9 cellular contexts compared by ENCODE assay signal in the genomic region with DNA sequence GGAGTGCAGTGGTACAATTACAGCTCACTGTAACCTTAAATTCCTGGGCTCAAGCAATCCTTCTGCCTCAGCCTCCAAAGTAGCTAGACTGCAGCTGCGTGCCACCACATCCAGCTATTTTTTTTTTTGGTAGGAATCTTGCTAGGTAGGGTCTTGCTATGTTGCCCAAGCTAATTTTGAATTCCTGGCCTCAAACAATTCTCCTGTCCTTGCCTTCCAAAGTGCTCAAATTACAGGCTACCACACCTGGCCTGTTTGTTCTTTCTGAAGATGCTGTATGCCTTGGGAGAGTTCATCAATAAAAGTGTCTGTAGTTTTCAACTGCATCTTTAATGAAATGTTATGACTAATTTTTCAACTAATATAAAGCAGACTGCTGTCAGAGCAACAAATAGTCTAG. TPM values are rescaled to one million over a fixed set of nuclear protein-coding genes. Genes with fewer than 3 reads are reported as not detected.
DNase-seq lines count a peak whose midpoint lies in the region; ATAC-seq, FAIRE-seq and TF ChIP-seq lines count a peak whose summit lies in the region.
"Had no signal": no experiment of that assay in that cellular context is flagged by ENCODE, and none has a peak within 500 bp of the region (broad histone marks: within the 10 kb centered on the region; RNA-seq: fewer than 3 reads in every experiment).

No MANE protein-coding gene starts in this region.

- TF ChIP-seq CTCF in GM12865 (IDR thresholded peaks at IDR 0.05; ENCODE audit: insufficient read depth, low read depth, low read length, missing control alignments) (no peak), MM.1S (IDR thresholded peaks at IDR 0.05; ENCODE audit: low read length) (no peak), dorsolateral prefrontal cortex (IDR thresholded peaks at IDR 0.05 in 54 of 56, conservative IDR thresholded peaks at IDR 0.05 in 2 of 56; ENCODE audit: low read depth in 1 of 56, partially characterized antibody in 56 of 56) (no peak)

- H3K27me3 ChIP-seq in MM.1S (replicated peaks; ENCODE audit: insufficient read depth, low read length) = no peaks in the 10 kb centered on the region
- no peaks in the 10 kb centered on the region for H3K27me3 ChIP-seq in dorsolateral prefrontal cortex
- H3K27me3 ChIP-seq in rectal smooth muscle tissue (ENCODE audit: control insufficient read depth, insufficient read depth, low read length) = no peaks in the 10 kb centered on the region

- intact Hi-C loops in dorsolateral prefrontal cortex (cut with DNase I) = no loop called here

- H2AFZ ChIP-seq in MM.1S (ENCODE audit: low read length) = 0 out of 2 replicates have a peak overlapping the region, but pooled peaks have one; percentile 22

- H3K27ac ChIP-seq in MM.1S (ENCODE audit: low read length) (peak overlapping the region; percentile 51; the same call in 1 of the 2 replicates), dorsolateral prefrontal cortex (peak overlapping the region in 13 of 59 donors; percentile 20 to 74 (median 45)), rectal smooth muscle tissue (ENCODE audit: low read depth, low read length) (peak overlapping the region; percentile 24)

- no peak for FAIRE-seq in frontal cortex (lab: Jason Lieb, UNC)

- H4K20me1 ChIP-seq in MM.1S (ENCODE audit: insufficient read depth, low read length) = no peaks in the 10 kb centered on the region

- peaks cover 9% of the 10 kb centered on the region for H3F3A ChIP-seq in MM.1S (ENCODE audit: insufficient read depth, low read length)

- peak overlapping the region; percentile 89 for H3K4me2 ChIP-seq in MM.1S (ENCODE audit: low read depth, low read length)

- DNase-seq in GM12865 (ENCODE audit: low read depth) = no peak
- DNase-seq in MM.1S = no peak
- DNase-seq in dorsolateral prefrontal cortex = no peak
- no peak for DNase-seq in HT-29 (ENCODE audit: low spot score)
- no peak for DNase-seq in frontal cortex (ENCODE audit: low spot score in 2 of 2)
- DNase-seq: GOT3 had no signal

- H3K9me3 ChIP-seq in MM.1S (replicated peaks; ENCODE audit: insufficient read depth, low read length) = no peaks in the 10 kb centered on the region

- no peak for ATAC-seq in GM21825 (IDR thresholded peaks at IDR 0.05; ENCODE audit: unreplicated experiment)
- ATAC-seq in GM18868 (IDR thresholded peaks at IDR 0.05; ENCODE audit: unreplicated experiment) = no peak

- H3K79me2 ChIP-seq in MM.1S (ENCODE audit: low read length) = peaks cover 34% of the 10 kb centered on the region

- peak overlapping the region; percentile 7; the same call in 1 of the 2 replicates for H3K9ac ChIP-seq in MM.1S (ENCODE audit: low read length)
- H3K9ac ChIP-seq in rectal smooth muscle tissue (ENCODE audit: low read length) = no peak overlapping the region

- no peaks in the 10 kb centered on the region for H3K36me3 ChIP-seq in MM.1S (replicated peaks; ENCODE audit: insufficient read depth, low read length)
- H3K36me3 ChIP-seq in rectal smooth muscle tissue (ENCODE audit: control insufficient read depth, insufficient read depth, low read length) = no peaks in the 10 kb centered on the region

- H3K9me2 ChIP-seq in MM.1S (replicated peaks; ENCODE audit: insufficient read depth, low read length) = no peaks in the 10 kb centered on the region

- peak overlapping the region; percentile 61 for H3K4me3 ChIP-seq in GM12865 (ENCODE audit: low read depth, low read length)
- H3K4me3 ChIP-seq in MM.1S (ENCODE audit: low read length) = peak overlapping the region; percentile 60
- peak overlapping the region; percentile 18 to 67 (median 52) for H3K4me3 ChIP-seq in dorsolateral prefrontal cortex
- peak overlapping the region; percentile 50 for H3K4me3 ChIP-seq in rectal smooth muscle tissue (ENCODE audit: low read length)

- H3K4me1 ChIP-seq in MM.1S (ENCODE audit: low read length) (peaks cover 25% of the 10 kb centered on the region), rectal smooth muscle tissue (ENCODE audit: control insufficient read depth, insufficient read depth, low read length) (peaks cover 2% of the 10 kb centered on the region)

RNA-seq across cellular contexts. Expression of a gene that starts 0.5 kb away (rescaled TPM):
- 1 to 10 TPM in 113 of 120 experiments, under 1 TPM in 7; 0.77 to 7.7 (median 1.7) TPM for total RNA-seq in dorsolateral prefrontal cortex
- 8.3 and 8.5 TPM in 2 replicates for total RNA-seq in HT-29 (2014; rRNA removed; shearing (Covaris generic))
- 1.6 TPM for total RNA-seq in frontal cortex

RNA-seq across cellular contexts. Expression of a gene that starts 30.9 kb away (rescaled TPM):
- total RNA-seq in dorsolateral prefrontal cortex (10 to 100 TPM in 8 of 120 experiments, 1 to 10 TPM in 112; 2.0 to 22.0 (median 5.6) TPM), frontal cortex (1.6 TPM)
- 0.33 and 0.37 TPM in 2 replicates for total RNA-seq in HT-29 (2014; rRNA removed; shearing (Covaris generic))
